ENCODE assay signal across 7 cellular contexts in the genomic region with DNA sequence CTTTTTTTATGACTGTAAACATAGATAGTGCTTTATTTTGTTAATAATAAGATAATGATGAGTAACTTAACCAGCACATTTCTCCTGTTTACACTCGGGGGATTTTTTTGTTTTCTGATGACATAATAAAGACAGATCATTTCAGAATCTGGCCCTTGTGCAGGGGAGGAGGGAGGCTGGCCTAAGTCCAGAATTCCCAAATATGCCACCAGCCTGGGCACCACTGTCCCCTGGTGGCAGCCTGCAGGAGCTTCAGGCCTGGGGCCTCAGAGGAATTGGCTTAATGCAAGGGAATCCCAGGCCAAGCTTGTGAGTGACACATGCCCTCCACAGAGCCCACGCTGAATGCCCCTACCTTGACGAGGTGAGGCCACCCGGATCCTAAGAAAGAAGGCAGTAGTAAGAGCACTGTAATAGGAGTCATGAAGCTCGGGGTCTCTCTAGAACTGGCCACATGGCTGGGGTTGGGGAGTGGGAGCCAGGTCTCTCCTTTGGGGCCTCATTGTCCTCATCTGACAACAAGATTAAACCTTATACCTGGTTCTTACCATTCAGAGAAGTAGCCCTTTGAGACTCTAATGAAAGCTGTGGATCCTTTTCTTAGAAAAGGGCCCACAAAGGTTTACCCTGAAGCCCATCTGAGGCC. TPM values are rescaled to one million over a fixed set of nuclear protein-coding genes. Genes with fewer than 3 reads are reported as not detected.
DNase-seq lines count a peak whose midpoint lies in the region; ATAC-seq and TF ChIP-seq lines count a peak whose summit lies in the region.

No MANE protein-coding gene starts in this region.

- peaks cover 11% of the 10 kb centered on the region for H3K36me3 Mint-ChIP-seq in effector memory CD8-positive, alpha-beta T cell (ENCODE audit: insufficient read depth)

- TF ChIP-seq POLR2A in uterus (IDR thresholded peaks at IDR 0.05): no peak

- no peak overlapping the region for H3K4me3 ChIP-seq in MG63
- H3K4me3 ChIP-seq in uterus: no peak overlapping the region

- no peaks in the 10 kb centered on the region for H3K9me3 Mint-ChIP-seq in effector memory CD8-positive, alpha-beta T cell

- H3K9me3 ChIP-seq in MG63 (no peaks in the 10 kb centered on the region), uterus (no peaks in the 10 kb centered on the region)

- intact Hi-C loops in uterus (cut with DNase I; ENCODE audit: low total_unique reads): loop anchor here (2.0 to 5.0 kb wide), 2 partner anchors 55 to 267 kb away; partner anchors contain the start of genes SNRPE and SOX13

- peak overlapping the region; percentile 76 to 82 for H3K27ac ChIP-seq in uterus

- no peak overlapping the region for H3K4me3 Mint-ChIP-seq in effector memory CD8-positive, alpha-beta T cell

- no peaks in the 10 kb centered on the region for H3K27me3 ChIP-seq in MG63
- no peaks in the 10 kb centered on the region for H3K27me3 ChIP-seq in uterus

- ATAC-seq in effector memory CD8-positive, alpha-beta T cell (replicated peaks): peak; percentile 37

- no peaks in the 10 kb centered on the region for H3K27me3 Mint-ChIP-seq in effector memory CD8-positive, alpha-beta T cell

- H3K4me1 Mint-ChIP-seq in effector memory CD8-positive, alpha-beta T cell (ENCODE audit: low read depth in 2 of 2): peaks cover 8 to 12% of the 10 kb centered on the region in 2 donors

- H3K36me3 ChIP-seq in MG63: no peaks in the 10 kb centered on the region
- no peaks in the 10 kb centered on the region for H3K36me3 ChIP-seq in uterus

- peak overlapping the region; percentile 13 to 52 for H3K27ac Mint-ChIP-seq in effector memory CD8-positive, alpha-beta T cell

- peak; percentile 91 to 98 (median 96) for TF ChIP-seq CTCF in uterus (IDR thresholded peaks at IDR 0.05)

- peak; percentile 90 for DNase-seq in ELR (ENCODE audit: low read depth)
- peak; percentile 84 for DNase-seq in MG63
- peak; percentile 83 for DNase-seq in RKO (ENCODE audit: low spot score)
- DNase-seq in effector memory CD8-positive, alpha-beta T cell: no peak
- peak; percentile 82 for DNase-seq in medulla oblongata (ENCODE audit: extremely low spot score)
- DNase-seq in uterus: peak; percentile 74 to 84
- DNase-seq in stimulated activated CD4-positive, alpha-beta T cell treated with anti-CD3 and anti-CD28 coated beads, Interleukin-4, amount 100 ng/mL, for 4 hours: no peak

- H3K4me1 ChIP-seq in uterus: peaks cover 22 to 32% of the 10 kb centered on the region in 2 donors

RNA-seq across cellular contexts. Expression of gene ETNK2, which starts 24.1 kb away (rescaled TPM):
- 11.1 and 11.2 TPM in 2 replicates for total RNA-seq in MG63 (2014; rRNA removed; shearing (Covaris generic); ENCODE audit: low replicate concordance)
- total RNA-seq in uterus: 10 to 100 TPM in 3 of 4 donors, 1 to 10 TPM in 1; 2.3 to 23.9 (median 13.9) TPM

RNA-seq across cellular contexts. Expression of gene REN, which starts 38.4 kb away (rescaled TPM):
- total RNA-seq in MG63 (2014; rRNA removed; shearing (Covaris generic); ENCODE audit: low replicate concordance): not detected in 2 replicates
- 1 to 10 TPM in 2 of 4 donors, not detected in 2; 6.8 to 9.4 TPM for total RNA-seq in uterus

RNA-seq across cellular contexts. Expression of gene SOX13, which starts 54.8 kb away (rescaled TPM):
- 0.86 and 2.1 TPM in 2 replicates for total RNA-seq in MG63 (2014; rRNA removed; shearing (Covaris generic); ENCODE audit: low replicate concordance)
- total RNA-seq in uterus: 100 to 1,000 TPM in 1 of 4 donors, 10 to 100 TPM in 3; 15.7 to 139 (median 37.9) TPM

Comparison
In these comparisons a context has a peak if more than half of its experiments do, and no peak if none do; other contexts are left out.
1. DNase-seq: peak in ELR (single experiment), MG63 (single experiment), RKO (single experiment), medulla oblongata (single experiment) and uterus (2 of 2); none in effector memory CD8-positive, alpha-beta T cell (0 of 3) and stimulated activated CD4-positive, alpha-beta T cell treated with anti-CD3 and anti-CD28 coated beads, Interleukin-4, amount 100 ng/mL, for 4 hours (0 of 2).